Comparison of ENCODE assay signal across 13 cellular contexts in genomic region chr7:135855836-135856235, GRCh38.
DNase-seq lines count a peak whose midpoint lies in the region; ATAC-seq and TF ChIP-seq lines count a peak whose summit lies in the region.
"Had no signal": no experiment of that assay in that cellular context is flagged by ENCODE, and none has a peak within 500 bp of the region (broad histone marks: within the 10 kb centered on the region; RNA-seq: fewer than 3 reads in every experiment).

No MANE protein-coding gene starts in this region.

- H3K9me3 Mint-ChIP-seq in activated naive CD8-positive, alpha-beta T cell treated with anti-CD3 and anti-CD28 coated beads, Interleukin-2, amount 50 U/mL, for 24 hours: peaks cover 8% of the 10 kb centered on the region

- H3K4me3 ChIP-seq in astrocyte of the cerebellum (ENCODE audit: low read depth, low read length): no peak overlapping the region

- ATAC-seq in HG03159 (IDR thresholded peaks at IDR 0.05; ENCODE audit: unreplicated experiment): no peak
- ATAC-seq in activated naive CD8-positive, alpha-beta T cell treated with anti-CD3 and anti-CD28 coated beads, Interleukin-2, amount 50 U/mL, for 24 hours: no peak
- ATAC-seq: left lobe of liver, sciatic nerve had no signal

- TF ChIP-seq CTCF in astrocyte of the cerebellum (IDR thresholded peaks at IDR 0.05; ENCODE audit: low read depth, low read length, missing control alignments): no peak

- DNase-seq in Daoy (ENCODE audit: low read depth) (peak; percentile 70), MV-4-11 (lab: John Stamatoyannopoulos, UW) (peak; percentile 28), astrocyte of the cerebellum (ENCODE audit: low read depth) (peak; percentile 44), kidney glomerular epithelial cell (lab: John Stamatoyannopoulos, UW) (peak; percentile 72), mesenteric fat pad (ENCODE audit: low spot score) (no peak), DMS53 (lab: John Stamatoyannopoulos, UW) (no peak)
- DNase-seq in activated naive CD8-positive, alpha-beta T cell treated with anti-CD3 and anti-CD28 coated beads, Interleukin-2, amount 50 U/mL, for 24 hours: no peak
- DNase-seq: activated B cell treated with CpG ODN at 0.5 μM for 24 hours; activated naive CD4-positive, alpha-beta T cell; C1 segment of cervical spinal cord had no signal

- no peak overlapping the region for H3K27ac Mint-ChIP-seq in activated naive CD8-positive, alpha-beta T cell treated with anti-CD3 and anti-CD28 coated beads, Interleukin-2, amount 50 U/mL, for 24 hours
- H3K27ac Mint-ChIP-seq: activated B cell treated with CpG ODN at 0.5 μM for 24 hours had no signal

- no peaks in the 10 kb centered on the region for H3K36me3 Mint-ChIP-seq in activated naive CD8-positive, alpha-beta T cell treated with anti-CD3 and anti-CD28 coated beads, Interleukin-2, amount 50 U/mL, for 24 hours (ENCODE audit: low read depth)

- H3K27me3 Mint-ChIP-seq in activated naive CD8-positive, alpha-beta T cell treated with anti-CD3 and anti-CD28 coated beads, Interleukin-2, amount 50 U/mL, for 24 hours: peaks cover 10% of the 10 kb centered on the region

- in situ Hi-C loops in astrocyte of the cerebellum (cut with HindIII; ENCODE audit: low sequenced_read_pairs): no loop called here

- no peaks in the 10 kb centered on the region for H3K4me1 Mint-ChIP-seq in activated naive CD8-positive, alpha-beta T cell treated with anti-CD3 and anti-CD28 coated beads, Interleukin-2, amount 50 U/mL, for 24 hours

- H3K4me3 Mint-ChIP-seq in activated naive CD8-positive, alpha-beta T cell treated with anti-CD3 and anti-CD28 coated beads, Interleukin-2, amount 50 U/mL, for 24 hours: no peak overlapping the region
- H3K4me3 Mint-ChIP-seq: activated B cell treated with CpG ODN at 0.5 μM for 24 hours had no signal

Comparison
In these comparisons a context has a peak if more than half of its experiments do, and no peak if none do; other contexts are left out.
1. DNase-seq: peak in Daoy (single experiment), MV-4-11 (single experiment), astrocyte of the cerebellum (single experiment) and kidney glomerular epithelial cell (single experiment); none in mesenteric fat pad (single experiment), activated naive CD8-positive, alpha-beta T cell treated with anti-CD3 and anti-CD28 coated beads, Interleukin-2, amount 50 U/mL, for 24 hours (single experiment) and DMS53 (single experiment).